12 cellular contexts compared by ENCODE assay signal in genomic region chr1:231844986-231845502, GRCh38.
A peak's percentile ranks its signal among the peaks of the same experiment; 100 is the strongest.
DNase-seq lines count a peak whose midpoint lies in the region; FAIRE-seq and TF ChIP-seq lines count a peak whose summit lies in the region.
"Had no signal": no experiment of that assay in that cellular context is flagged by ENCODE, and none has a peak within 500 bp of the region (broad histone marks: within the 10 kb centered on the region; RNA-seq: fewer than 3 reads in every experiment).

No MANE protein-coding gene starts in this region.

- no peaks in the 10 kb centered on the region for H3K4me1 ChIP-seq in small intestine (ENCODE audit: control insufficient read depth in 2 of 2, insufficient read depth in 1 of 2, low read depth in 1 of 2, low read length in 1 of 2)
- H3K4me1 ChIP-seq: vagina had no signal

- intact Hi-C loops in dendritic cell treated with granulocyte-macrophage colony-stimulating factor and Interleukin-4, amounts not matched to agents 40 ng/mL and 50 ng/mL, for 4 days (cut with micrococcal nuclease): no loop called here

- CTCF ChIA-PET in activated naive CD4-positive, alpha-beta T cell treated with anti-CD3 and anti-CD28 coated beads, Interleukin-2, amount 10 ng/mL, durations not matched to agents 7 days and 5 days (lab: Charles Lee): interaction anchor here (0.6 kb wide), 1 partner anchor 1225 kb away, joined by 4 read pairs; no protein-coding TSS in a partner anchor

- H3K36me3 Mint-ChIP-seq in activated naive CD4-positive, alpha-beta T cell treated with anti-CD3 and anti-CD28 coated beads, Interleukin-2, amount 10 ng/mL, durations not matched to agents 7 days and 5 days: no peaks in the 10 kb centered on the region
- peaks cover 22% of the 10 kb centered on the region for H3K36me3 Mint-ChIP-seq in dendritic cell treated with granulocyte-macrophage colony-stimulating factor and Interleukin-4, amounts not matched to agents 40 ng/mL and 50 ng/mL, for 4 days (ENCODE audit: low read depth)

- H3K4me3 Mint-ChIP-seq in activated naive CD4-positive, alpha-beta T cell treated with anti-CD3 and anti-CD28 coated beads, Interleukin-2, amount 10 ng/mL, durations not matched to agents 7 days and 5 days: no peak overlapping the region
- H3K4me3 Mint-ChIP-seq in dendritic cell treated with granulocyte-macrophage colony-stimulating factor and Interleukin-4, amounts not matched to agents 40 ng/mL and 50 ng/mL, for 4 days: no peak overlapping the region

- no peaks in the 10 kb centered on the region for H3K27me3 Mint-ChIP-seq in activated naive CD4-positive, alpha-beta T cell treated with anti-CD3 and anti-CD28 coated beads, Interleukin-2, amount 10 ng/mL, durations not matched to agents 7 days and 5 days
- no peaks in the 10 kb centered on the region for H3K27me3 Mint-ChIP-seq in dendritic cell treated with granulocyte-macrophage colony-stimulating factor and Interleukin-4, amounts not matched to agents 40 ng/mL and 50 ng/mL, for 4 days

- no peaks in the 10 kb centered on the region for H3K9me3 ChIP-seq in small intestine (ENCODE audit: control insufficient read depth, low read depth)
- H3K9me3 ChIP-seq: SJSA1, vagina had no signal

- FAIRE-seq in small intestine (lab: Jason Lieb, UNC): no peak

- H3K27ac ChIP-seq in small intestine (ENCODE audit: low read depth in 1 of 2, low read length in 1 of 2): peak overlapping the region in 1 of 2 donors; percentile 6
- H3K27ac ChIP-seq: SJSA1, vagina had no signal

- H3K4me3 ChIP-seq in small intestine (ENCODE audit: low read depth in 1 of 2, low read length in 2 of 2): no peak overlapping the region
- H3K4me3 ChIP-seq: SJSA1, vagina had no signal

- WGBS in small intestine, 3 donors: 32 to 37% (median 37%) methylated on average over 7 of the region's 7 CpGs

- no peaks in the 10 kb centered on the region for H3K27me3 ChIP-seq in small intestine (ENCODE audit: control insufficient read depth in 2 of 2, insufficient read depth in 2 of 2, low read length in 2 of 2)
- H3K27me3 ChIP-seq: SJSA1, vagina had no signal

- peak overlapping the region; percentile 2 for H3K27ac Mint-ChIP-seq in activated naive CD4-positive, alpha-beta T cell treated with anti-CD3 and anti-CD28 coated beads, Interleukin-2, amount 10 ng/mL, durations not matched to agents 7 days and 5 days
- H3K27ac Mint-ChIP-seq in dendritic cell treated with granulocyte-macrophage colony-stimulating factor and Interleukin-4, amounts not matched to agents 40 ng/mL and 50 ng/mL, for 4 days: peak overlapping the region; percentile 85

- peaks cover 14% of the 10 kb centered on the region for H3K4me1 Mint-ChIP-seq in activated naive CD4-positive, alpha-beta T cell treated with anti-CD3 and anti-CD28 coated beads, Interleukin-2, amount 10 ng/mL, durations not matched to agents 7 days and 5 days
- peaks cover 39% of the 10 kb centered on the region for H3K4me1 Mint-ChIP-seq in dendritic cell treated with granulocyte-macrophage colony-stimulating factor and Interleukin-4, amounts not matched to agents 40 ng/mL and 50 ng/mL, for 4 days (ENCODE audit: low read depth)

- no peaks in the 10 kb centered on the region for H3K36me3 ChIP-seq in small intestine (ENCODE audit: control insufficient read depth in 2 of 2, insufficient read depth in 2 of 2, low read length in 2 of 2)
- H3K36me3 ChIP-seq: SJSA1, vagina had no signal

- peak; percentile 56 for TF ChIP-seq CTCF in LNCAP (IDR thresholded peaks at IDR 0.05)

- H3K9me3 Mint-ChIP-seq in activated naive CD4-positive, alpha-beta T cell treated with anti-CD3 and anti-CD28 coated beads, Interleukin-2, amount 10 ng/mL, durations not matched to agents 7 days and 5 days: no peaks in the 10 kb centered on the region
- no peaks in the 10 kb centered on the region for H3K9me3 Mint-ChIP-seq in dendritic cell treated with granulocyte-macrophage colony-stimulating factor and Interleukin-4, amounts not matched to agents 40 ng/mL and 50 ng/mL, for 4 days

- DNase-seq in activated naive CD4-positive, alpha-beta T cell treated with anti-CD3 and anti-CD28 coated beads, Interleukin-2, amount 10 ng/mL, durations not matched to agents 7 days and 5 days: no peak
- no peak for DNase-seq in activated naive CD4-positive, alpha-beta T cell treated with anti-CD3 and anti-CD28 coated beads, Interleukin-2, amount 50 U/mL, for 16 hours
- DNase-seq in small intestine: peak; percentile 20
- DNase-seq in activated CD8-positive, alpha-beta memory T cell treated with anti-CD3 and anti-CD28 coated beads, Interleukin-2, amount 50 U/mL, for 48 hours: no peak
- no peak for DNase-seq in hypothalamus (lab: John Stamatoyannopoulos, UW)
- DNase-seq in activated T-cell treated with anti-CD3 and anti-CD28 coated beads for 4 hours: no peak
- DNase-seq: erythroblast, NCI-H187 had no signal
